Comparison of ENCODE assay signal across 1 cellular context in the genomic region with DNA sequence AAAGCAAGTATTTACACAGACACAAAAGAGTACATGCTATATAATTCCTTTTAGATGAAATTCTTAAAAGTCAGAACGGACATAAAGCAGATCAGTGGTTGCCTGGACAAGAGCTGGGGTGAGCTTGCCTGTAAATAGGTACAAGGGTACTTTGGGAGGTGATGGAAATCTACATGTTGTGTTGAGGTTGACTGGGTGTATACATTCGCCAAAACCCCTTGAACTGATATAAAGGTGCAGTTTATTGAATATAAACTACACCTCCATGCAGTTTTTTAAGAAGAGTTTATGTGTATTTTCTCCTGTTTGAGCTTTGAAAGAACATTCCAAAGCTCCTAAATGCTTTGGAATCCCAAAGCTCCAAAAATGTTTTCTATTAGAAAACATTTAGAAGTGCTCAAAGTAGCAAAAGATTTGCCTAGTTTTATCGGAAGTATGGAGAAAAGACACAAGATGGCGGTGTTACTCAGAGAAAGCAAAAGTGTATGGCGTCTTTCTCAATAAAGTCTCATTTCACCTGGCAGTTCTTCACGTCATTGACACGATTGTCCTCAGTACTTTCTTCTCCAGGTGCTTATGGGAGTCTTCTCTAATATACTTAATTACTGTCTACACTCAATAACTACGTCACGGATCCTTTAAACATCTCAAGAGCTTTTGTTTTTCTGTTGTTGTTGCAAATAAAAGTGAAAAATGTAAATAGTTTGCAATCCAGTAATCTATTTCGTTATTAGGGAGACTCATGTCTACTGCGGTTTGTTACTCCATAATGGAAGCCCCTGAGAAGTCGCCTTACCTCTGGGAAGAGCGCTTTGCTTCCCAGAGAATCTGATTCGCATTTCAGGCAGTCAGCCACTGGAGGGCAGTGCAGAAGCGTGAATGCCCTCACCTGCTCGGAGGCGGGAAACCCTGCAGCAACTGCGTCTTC.
TF ChIP-seq lines count a peak whose summit lies in the region.

No MANE protein-coding gene starts in this region.

TF ChIP-seq in K562, 482 proteins besides CTCF, POLR2A, EP300 and RAD21 (continued from another document):
- no peak for TF ChIP-seq RBM15 (IDR thresholded peaks at IDR 0.05; ENCODE audit: insufficient read depth, low read length)
